In the genomic region with DNA sequence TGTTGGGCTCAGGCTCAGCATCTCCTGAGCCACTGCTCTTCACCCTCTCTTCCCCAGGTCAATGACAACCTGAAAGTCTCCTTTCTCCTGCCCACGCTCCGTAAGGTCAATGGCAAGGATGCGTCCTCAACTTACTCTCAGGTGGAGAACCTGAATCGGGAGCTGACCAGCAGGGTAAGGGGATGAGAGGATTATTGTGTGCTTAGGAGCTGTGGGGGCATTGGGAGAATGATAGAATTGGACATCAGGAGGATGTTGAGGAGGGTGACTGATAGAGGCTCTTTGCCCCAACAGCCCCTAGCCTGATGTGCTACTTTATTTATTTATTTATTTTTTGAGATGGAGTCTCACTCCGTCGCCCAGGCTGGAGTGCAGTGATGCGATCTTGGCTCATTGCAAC, we compare ENCODE assay signal across 10 cellular contexts.
DNase-seq lines count a peak whose midpoint lies in the region; ATAC-seq, FAIRE-seq and TF ChIP-seq lines count a peak whose summit lies in the region.
"Had no signal": no experiment of that assay in that cellular context is flagged by ENCODE, and none has a peak within 500 bp of the region (broad histone marks: within the 10 kb centered on the region; RNA-seq: fewer than 3 reads in every experiment).

No MANE protein-coding gene starts in this region.

- H3K4me3 ChIP-seq in AG09309 (ENCODE audit: control insufficient read depth, low read depth, low read length) (peak overlapping the region; percentile 75), HEK293 (ENCODE audit: low read depth, low read length) (no peak overlapping the region), astrocyte of the spinal cord (ENCODE audit: low read depth, low read length) (peak overlapping the region; percentile 99), muscle layer of colon (ENCODE audit: low read depth in 1 of 2, low read length in 2 of 2) (peak overlapping the region; percentile 97 to 100)

- CTCF ChIA-PET in HEK293 (lab: Yijun Ruan, JAX), result interaction anchor here (0.6 to 1.6 kb wide), 4 partner anchors 27 to 172 kb away, joined by 3 to 8 read pairs (median 5); no protein-coding TSS in a partner anchor

- in situ Hi-C loops in astrocyte of the spinal cord (cut with HindIII; ENCODE audit: low sequenced_read_pairs), result no loop called here

- no peak for TF ChIP-seq CTCF in AG09309 (IDR thresholded peaks at IDR 0.05; ENCODE audit: control insufficient read depth, insufficient read depth, low read depth, low read length, missing control alignments)
- no peak for TF ChIP-seq CTCF in HEK293 (tag by site-specific recombination; IDR thresholded peaks at IDR 0.05)
- no peak for TF ChIP-seq CTCF in astrocyte of the spinal cord (IDR thresholded peaks at IDR 0.05; ENCODE audit: low read depth, low read length)

- DNase-seq in AG09309 (ENCODE audit: low read depth) (no peak), astrocyte of the spinal cord (ENCODE audit: low read depth, low spot score) (no peak), RCC 7860 (ENCODE audit: low spot score) (no peak), GM19239 (ENCODE audit: insufficient read length, low spot score) (no peak), DMS114 treated with DMSO at 0.1 percent for 48 hours (lab: John Stamatoyannopoulos, UW; ENCODE audit: unreplicated experiment) (no peak)
- DNase-seq: NCI-H524 treated with DMSO at 0.1 percent for 48 hours had no signal

- H3K27ac ChIP-seq in HEK293 (ENCODE audit: extremely low read depth, low read depth, low read length) (no peak overlapping the region), muscle layer of colon (ENCODE audit: low read depth, low read length) (no peak overlapping the region)

- H3K9ac ChIP-seq in muscle layer of colon (ENCODE audit: low read length), result no peak overlapping the region

- H3K9me3 ChIP-seq in HEK293 (ENCODE audit: control insufficient read depth, insufficient read depth, low read depth, low read length) (no peaks in the 10 kb centered on the region), muscle layer of colon (ENCODE audit: low read length) (no peaks in the 10 kb centered on the region)

- no peak for FAIRE-seq in RCC 7860 (lab: Jason Lieb, UNC)
- FAIRE-seq in GM19239 (lab: Jason Lieb, UNC), result no peak
- FAIRE-seq: G401.6 had no signal

- H3K4me1 ChIP-seq in HEK293 (ENCODE audit: control insufficient read depth, insufficient read depth, low read length) (no peaks in the 10 kb centered on the region; the same call in 1 of the 2 replicates), muscle layer of colon (ENCODE audit: insufficient read depth, low read length) (peaks cover 16% of the 10 kb centered on the region)

- H3K36me3 ChIP-seq in HEK293 (ENCODE audit: control insufficient read depth in 2 of 2, insufficient read depth in 1 of 2, low read length in 2 of 2) (peaks cover 0 to 34% of the 10 kb centered on the region in 2 experiments; a peak in 2 of 3 replicates), muscle layer of colon (ENCODE audit: insufficient read depth, low read length) (peaks cover 4% of the 10 kb centered on the region)

- H3K27me3 ChIP-seq in muscle layer of colon (ENCODE audit: control insufficient read depth in 1 of 2, insufficient read depth in 2 of 2, low read length in 2 of 2), result no peaks in the 10 kb centered on the region

- no peak for ATAC-seq in HG03196 (IDR thresholded peaks at IDR 0.05; ENCODE audit: unreplicated experiment)

- POLR2A ChIA-PET in HEK293 (lab: Yijun Ruan, JAX), result interaction anchor here (1.6 kb wide), 1 partner anchor 10 kb away, joined by 10 read pairs; no protein-coding TSS in a partner anchor

TF ChIP-seq in HEK293, 187 proteins besides CTCF, POLR2A, EP300 and RAD21:
- TF ChIP-seq ZNF600 (tag by site-specific recombination; IDR thresholded peaks at IDR 0.05), result peak; percentile 72
- no peak for TF ChIP-seq YY2 (tag by site-specific recombination; IDR thresholded peaks at IDR 0.05)
- TF ChIP-seq, protein P1, sequence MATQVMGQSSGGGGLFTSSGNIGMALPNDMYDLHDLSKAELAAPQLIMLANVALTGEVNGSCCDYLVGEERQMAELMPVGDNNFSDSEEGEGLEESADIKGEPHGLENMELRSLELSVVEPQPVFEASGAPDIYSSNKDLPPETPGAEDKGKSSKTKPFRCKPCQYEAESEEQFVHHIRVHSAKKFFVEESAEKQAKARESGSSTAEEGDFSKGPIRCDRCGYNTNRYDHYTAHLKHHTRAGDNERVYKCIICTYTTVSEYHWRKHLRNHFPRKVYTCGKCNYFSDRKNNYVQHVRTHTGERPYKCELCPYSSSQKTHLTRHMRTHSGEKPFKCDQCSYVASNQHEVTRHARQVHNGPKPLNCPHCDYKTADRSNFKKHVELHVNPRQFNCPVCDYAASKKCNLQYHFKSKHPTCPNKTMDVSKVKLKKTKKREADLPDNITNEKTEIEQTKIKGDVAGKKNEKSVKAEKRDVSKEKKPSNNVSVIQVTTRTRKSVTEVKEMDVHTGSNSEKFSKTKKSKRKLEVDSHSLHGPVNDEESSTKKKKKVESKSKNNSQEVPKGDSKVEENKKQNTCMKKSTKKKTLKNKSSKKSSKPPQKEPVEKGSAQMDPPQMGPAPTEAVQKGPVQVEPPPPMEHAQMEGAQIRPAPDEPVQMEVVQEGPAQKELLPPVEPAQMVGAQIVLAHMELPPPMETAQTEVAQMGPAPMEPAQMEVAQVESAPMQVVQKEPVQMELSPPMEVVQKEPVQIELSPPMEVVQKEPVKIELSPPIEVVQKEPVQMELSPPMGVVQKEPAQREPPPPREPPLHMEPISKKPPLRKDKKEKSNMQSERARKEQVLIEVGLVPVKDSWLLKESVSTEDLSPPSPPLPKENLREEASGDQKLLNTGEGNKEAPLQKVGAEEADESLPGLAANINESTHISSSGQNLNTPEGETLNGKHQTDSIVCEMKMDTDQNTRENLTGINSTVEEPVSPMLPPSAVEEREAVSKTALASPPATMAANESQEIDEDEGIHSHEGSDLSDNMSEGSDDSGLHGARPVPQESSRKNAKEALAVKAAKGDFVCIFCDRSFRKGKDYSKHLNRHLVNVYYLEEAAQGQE (tag by site-specific recombination; IDR thresholded peaks at IDR 0.05), result peak; percentile 55; the same call in 1 of the 2 replicates
TF ChIP-seq in HEK293: peak in this region for 2.
